9 cellular contexts compared by ENCODE assay signal in genomic region chr11:76781861-76782500, GRCh38. TPM values are rescaled to one million over a fixed set of nuclear protein-coding genes. Genes with fewer than 3 reads are reported as not detected.
DNase-seq lines count a peak whose midpoint lies in the region; ATAC-seq and TF ChIP-seq lines count a peak whose summit lies in the region.
"Had no signal": no experiment of that assay in that cellular context is flagged by ENCODE, and none has a peak within 500 bp of the region (broad histone marks: within the 10 kb centered on the region; RNA-seq: fewer than 3 reads in every experiment).

No MANE protein-coding gene starts in this region.

- H3K36me3 ChIP-seq in Loucy (ENCODE audit: insufficient read depth, low read length): no peaks in the 10 kb centered on the region

- peaks cover 48% of the 10 kb centered on the region for H3K79me2 ChIP-seq in Loucy (ENCODE audit: insufficient read depth, low read length)

- peak overlapping the region; percentile 93 for H3K4me2 ChIP-seq in Loucy (ENCODE audit: low read depth, low read length, poor library complexity, severe bottlenecking)

- H3K9me3 ChIP-seq in Loucy (ENCODE audit: insufficient read depth, low read depth, low read length): no peaks in the 10 kb centered on the region

- no peaks in the 10 kb centered on the region for H3K9me2 ChIP-seq in Loucy (replicated peaks; ENCODE audit: low read depth, low read length)

- peaks cover 49% of the 10 kb centered on the region for H3K4me1 ChIP-seq in Loucy (ENCODE audit: insufficient read depth, low read length, poor library complexity, severe bottlenecking)

- H3K36me3 Mint-ChIP-seq in naive B cell: peaks cover 15 to 24% of the 10 kb centered on the region in 2 donors

- H3K27me3 ChIP-seq in Loucy (ENCODE audit: insufficient read depth, low read length, poor library complexity, severe bottlenecking) (peaks cover 3% of the 10 kb centered on the region), dorsolateral prefrontal cortex (no peaks in the 10 kb centered on the region)

- CTCF ChIA-PET in AG04449 (lab: Yijun Ruan, JAX): interaction anchor here (0.9 to 2.9 kb wide), 7 partner anchors 8 to 138 kb away, joined by 3 to 9 read pairs (median 7); no protein-coding TSS in a partner anchor

- DNase-seq in AG04449 (ENCODE audit: low read depth, low spot score): no peak
- no peak for DNase-seq in dorsolateral prefrontal cortex
- DNase-seq in naive B cell: no peak
- DNase-seq in UCSD-AML1 (lab: John Stamatoyannopoulos, UW; ENCODE audit: unreplicated experiment): no peak
- no peak for DNase-seq in NCI-H1105 treated with DMSO at 0.1 percent for 48 hours (lab: John Stamatoyannopoulos, UW)
- DNase-seq in NCI-H1092 treated with DMSO at 0.1 percent for 48 hours (lab: John Stamatoyannopoulos, UW): no peak
- DNase-seq: RPMI8226 had no signal

- POLR2A ChIA-PET in AG04449 (lab: Yijun Ruan, JAX): interaction anchor here (1.4 to 1.5 kb wide), 2 partner anchors 11 kb away, joined by 6 to 15 read pairs; no protein-coding TSS in a partner anchor

- peak overlapping the region; percentile 92 for H3K9ac ChIP-seq in Loucy (ENCODE audit: low read depth, low read length, poor library complexity, severe bottlenecking)

- H4K20me1 ChIP-seq in Loucy (ENCODE audit: insufficient read depth, low read length, poor library complexity, severe bottlenecking): no peaks in the 10 kb centered on the region

- intact Hi-C loops in dorsolateral prefrontal cortex (cut with DNase I): no loop called here

- peak overlapping the region in 36 of 59 donors; percentile 11 to 88 (median 67) for H3K27ac ChIP-seq in dorsolateral prefrontal cortex

- H3K4me3 Mint-ChIP-seq in naive B cell: peak overlapping the region in 5 of 8 donors; percentile 18 to 89 (median 73)

- no peak overlapping the region for H3K27ac Mint-ChIP-seq in naive B cell

- TF ChIP-seq CTCF in AG04449 (IDR thresholded peaks at IDR 0.05; ENCODE audit: insufficient read depth, low read length, missing control alignments): no peak
- no peak for TF ChIP-seq CTCF in Loucy (conservative IDR thresholded peaks at IDR 0.05; ENCODE audit: low read length)
- no peak for TF ChIP-seq CTCF in dorsolateral prefrontal cortex (IDR thresholded peaks at IDR 0.05 in 54 of 56, conservative IDR thresholded peaks at IDR 0.05 in 2 of 56; ENCODE audit: low read depth in 1 of 56, partially characterized antibody in 56 of 56)

- H2AFZ ChIP-seq in Loucy (ENCODE audit: low read length): peak overlapping the region; percentile 95

- ATAC-seq in naive B cell (ENCODE audit: low read depth in 2 of 2): no peak
- no peak for ATAC-seq in HG03139 (IDR thresholded peaks at IDR 0.05; ENCODE audit: unreplicated experiment)

- H3K9me3 Mint-ChIP-seq in naive B cell: peaks cover 12 to 23% (median 17%) of the 10 kb centered on the region in 7 donors

- peaks cover 65 to 84% (median 66%) of the 10 kb centered on the region in 3 donors for H3K27me3 Mint-ChIP-seq in naive B cell

- H3K4me3 ChIP-seq in AG04449 (ENCODE audit: low read depth, low read length) (peak overlapping the region; percentile 98), Loucy (ENCODE audit: low read length, poor library complexity, severe bottlenecking) (peak overlapping the region; percentile 99), dorsolateral prefrontal cortex (peak overlapping the region in 32 of 59 donors; percentile 54 to 87 (median 79))

- peaks cover 6 to 9% (median 7%) of the 10 kb centered on the region in 3 donors for H3K4me1 Mint-ChIP-seq in naive B cell

- H3F3A ChIP-seq in Loucy (ENCODE audit: low read depth): no peaks in the 10 kb centered on the region

RNA-seq across cellular contexts. Expression of gene TSKU, which starts 1.2 kb away (rescaled TPM):
- total RNA-seq in dorsolateral prefrontal cortex: 1 to 10 TPM; 1.3 to 8.5 (median 3.4) TPM
- not detected for polyA plus RNA-seq in naive B cell (ENCODE audit: low read depth in 6 of 6)
